In genomic region chr10:80529604-80530003, GRCh38 we compare ENCODE assay signal across 10 cellular contexts. TPM values are rescaled to one million over a fixed set of nuclear protein-coding genes. Genes with fewer than 3 reads are reported as not detected.
DNase-seq lines count a peak whose midpoint lies in the region; ATAC-seq and TF ChIP-seq lines count a peak whose summit lies in the region.
"Had no signal": no experiment of that assay in that cellular context is flagged by ENCODE, and none has a peak within 500 bp of the region (broad histone marks: within the 10 kb centered on the region; RNA-seq: fewer than 3 reads in every experiment).

No MANE protein-coding gene starts in this region.

- peak overlapping the region; percentile 95 for H3K27ac Mint-ChIP-seq in T-cell
- peak overlapping the region; percentile 83 for H3K27ac Mint-ChIP-seq in activated naive CD4-positive, alpha-beta T cell treated with anti-CD3 and anti-CD28 coated beads, Interleukin-2, amount 50 U/mL, for 24 hours
- H3K27ac Mint-ChIP-seq in naive thymus-derived CD8-positive, alpha-beta T cell = peak overlapping the region; percentile 89 to 100 (median 93)

- H3K4me3 Mint-ChIP-seq in T-cell = peak overlapping the region in 2 of 3 donors; percentile 52 to 73
- peak overlapping the region; percentile 72 for H3K4me3 Mint-ChIP-seq in activated naive CD4-positive, alpha-beta T cell treated with anti-CD3 and anti-CD28 coated beads, Interleukin-2, amount 50 U/mL, for 24 hours
- H3K4me3 Mint-ChIP-seq in naive thymus-derived CD8-positive, alpha-beta T cell = peak overlapping the region; percentile 59 to 89 (median 78)

- peaks cover 75 to 80% (median 76%) of the 10 kb centered on the region in 3 donors for H3K4me1 Mint-ChIP-seq in T-cell
- peaks cover 80% of the 10 kb centered on the region for H3K4me1 Mint-ChIP-seq in activated naive CD4-positive, alpha-beta T cell treated with anti-CD3 and anti-CD28 coated beads, Interleukin-2, amount 50 U/mL, for 24 hours
- H3K4me1 Mint-ChIP-seq in naive thymus-derived CD8-positive, alpha-beta T cell = peaks cover 48 to 81% (median 80%) of the 10 kb centered on the region in 4 donors

- no peaks in the 10 kb centered on the region for H3K9me3 Mint-ChIP-seq in T-cell
- no peaks in the 10 kb centered on the region for H3K9me3 Mint-ChIP-seq in activated naive CD4-positive, alpha-beta T cell treated with anti-CD3 and anti-CD28 coated beads, Interleukin-2, amount 50 U/mL, for 24 hours
- H3K9me3 Mint-ChIP-seq in naive thymus-derived CD8-positive, alpha-beta T cell = no peaks in the 10 kb centered on the region

- CTCF ChIA-PET in T-cell (lab: Charles Lee) = interaction anchor here in 1 of 2 donors (1.6 kb wide), 1 partner anchor 16 kb away, joined by 4 read pairs; no protein-coding TSS in a partner anchor

- DNase-seq in T-cell = peak; percentile 39 to 74 (median 56)
- DNase-seq in naive thymus-derived CD8-positive, alpha-beta T cell = peak in 9 of 10 donors; percentile 18 to 79 (median 56)
- DNase-seq: NCI-H1105 treated with DMSO at 0.1 percent for 48 hours had no signal

- no peak for TF ChIP-seq CTCF in C4-2B (conservative IDR thresholded peaks at IDR 0.05)

- H3K36me3 Mint-ChIP-seq in T-cell = no peaks in the 10 kb centered on the region
- no peaks in the 10 kb centered on the region for H3K36me3 Mint-ChIP-seq in activated naive CD4-positive, alpha-beta T cell treated with anti-CD3 and anti-CD28 coated beads, Interleukin-2, amount 50 U/mL, for 24 hours
- peaks cover 0 to 14% (median 0%) of the 10 kb centered on the region in 3 donors for H3K36me3 Mint-ChIP-seq in naive thymus-derived CD8-positive, alpha-beta T cell

- peak; percentile 83 to 90 (median 88) for ATAC-seq in T-cell (replicated peaks in 1 of 4)
- ATAC-seq in naive thymus-derived CD8-positive, alpha-beta T cell = peak; percentile 82 to 87
- ATAC-seq in HG03135 (IDR thresholded peaks at IDR 0.05; ENCODE audit: unreplicated experiment) = no peak
- no peak for ATAC-seq in HG03469 (IDR thresholded peaks at IDR 0.05; ENCODE audit: unreplicated experiment)
- ATAC-seq in HG03378 (IDR thresholded peaks at IDR 0.05; ENCODE audit: unreplicated experiment) = no peak
- no peak for ATAC-seq in GM21576 (IDR thresholded peaks at IDR 0.05; ENCODE audit: unreplicated experiment)

- POLR2A ChIA-PET in T-cell (lab: Charles Lee) = no interaction called here
- POLR2A ChIA-PET in naive thymus-derived CD8-positive, alpha-beta T cell (lab: Charles Lee) = interaction anchor here (1.3 to 2.5 kb wide), 2 partner anchors 18 to 24 kb away, joined by 3 to 11 read pairs; no protein-coding TSS in a partner anchor

- H3K27ac ChIP-seq in C4-2B = peak overlapping the region; percentile 16
- H3K27ac ChIP-seq: GM23248 had no signal

- no peaks in the 10 kb centered on the region for H3K27me3 Mint-ChIP-seq in T-cell
- no peaks in the 10 kb centered on the region for H3K27me3 Mint-ChIP-seq in activated naive CD4-positive, alpha-beta T cell treated with anti-CD3 and anti-CD28 coated beads, Interleukin-2, amount 50 U/mL, for 24 hours
- H3K27me3 Mint-ChIP-seq in naive thymus-derived CD8-positive, alpha-beta T cell = no peaks in the 10 kb centered on the region

RNA-seq across cellular contexts. Expression of gene SH2D4B, which starts 8.1 kb away (rescaled TPM):
- under 1 TPM; 0.12 to 0.26 (median 0.23) TPM for total RNA-seq in T-cell
- under 1 TPM; 0.11 to 0.36 TPM for total RNA-seq in naive thymus-derived CD8-positive, alpha-beta T cell
- polyA plus RNA-seq in naive thymus-derived CD8-positive, alpha-beta T cell = not detected
- total RNA-seq: GM23248 had no signal
- polyA plus RNA-seq: GM23248 had no signal

Comparison
In these comparisons a context has a peak if more than half of its experiments do, and no peak if none do; other contexts are left out.
1. ATAC-seq: peak in T-cell (4 of 4) and naive thymus-derived CD8-positive, alpha-beta T cell (2 of 2); none in HG03135 (single experiment), HG03469 (single experiment), HG03378 (single experiment) and GM21576 (single experiment).
2. Peak in every context shown above with its lines, with median percentiles within 50 percentile points of each other: H3K27ac Mint-ChIP-seq and H3K4me3 Mint-ChIP-seq.